ENCODE assay signal across 15 cellular contexts in genomic region chr14:68230941-68231717, GRCh38.
DNase-seq lines count a peak whose midpoint lies in the region; ATAC-seq, FAIRE-seq and TF ChIP-seq lines count a peak whose summit lies in the region.
"Had no signal": no experiment of that assay in that cellular context is flagged by ENCODE, and none has a peak within 500 bp of the region (broad histone marks: within the 10 kb centered on the region; RNA-seq: fewer than 3 reads in every experiment).

No MANE protein-coding gene starts in this region.

- H2BK15ac ChIP-seq in H1 (ENCODE audit: low read length): no peak overlapping the region

- H3K4me2 ChIP-seq in KMS-11: peak overlapping the region; percentile 46
- peak overlapping the region; percentile 15 to 19; a peak in 2 of 4 replicates for H3K4me2 ChIP-seq in H1 (ENCODE audit: insufficient read depth in 1 of 2, low read depth in 2 of 2, low read length in 2 of 2)
- H3K4me2 ChIP-seq: BLaER1 had no signal

- no peak overlapping the region for H3K18ac ChIP-seq in H1 (ENCODE audit: extremely low read depth, low read length)

- peak; percentile 43 for ATAC-seq in mucosa of descending colon
- no peak for ATAC-seq in CD8-positive, alpha-beta T cell
- ATAC-seq in GM19455 (IDR thresholded peaks at IDR 0.05; ENCODE audit: unreplicated experiment): no peak
- ATAC-seq: activated CD8-positive, alpha-beta T cell treated with anti-CD3 and anti-CD28 coated beads for 36 hours had no signal

- H3K4me3 ChIP-seq in ACC112 (ENCODE audit: low read depth, low read length): peak overlapping the region; percentile 46
- no peak overlapping the region for H3K4me3 ChIP-seq in KMS-11 (IDR thresholded peaks at IDR 0.05; ENCODE audit: insufficient read depth, low read depth, low read length)
- H3K4me3 ChIP-seq in H1 (ENCODE audit: extremely low read depth in 1 of 4, insufficient read depth in 2 of 4, low read depth in 3 of 4, low read length in 4 of 4): peak overlapping the region in 1 of 4 experiments; percentile 28; a peak in 1 of 8 replicates
- no peak overlapping the region for H3K4me3 ChIP-seq in mucosa of descending colon
- H3K4me3 ChIP-seq in CD8-positive, alpha-beta T cell (ENCODE audit: low read depth, low read length): no peak overlapping the region
- H3K4me3 ChIP-seq: BLaER1, SK-N-MC had no signal

- H2AK5ac ChIP-seq in H1 (ENCODE audit: low read depth, low read length): no peak overlapping the region

- no peaks in the 10 kb centered on the region for H3K4me1 Mint-ChIP-seq in CD8-positive, alpha-beta T cell (ENCODE audit: low read depth)

- H3K9ac ChIP-seq in KMS-11 (peak overlapping the region; percentile 65), H1 (replicated peaks in 1 of 4; ENCODE audit: extremely low read depth in 1 of 4, low read depth in 3 of 4, low read length in 3 of 4) (no peak overlapping the region)
- H3K9ac ChIP-seq: BLaER1 had no signal

- H2BK20ac ChIP-seq in H1 (ENCODE audit: low read length): peak overlapping the region; percentile 75; the same call in 1 of the 2 replicates

- DNase-seq in H1 (ENCODE audit: low read depth in 1 of 2, low spot score in 2 of 2): no peak
- DNase-seq in mucosa of descending colon: no peak
- no peak for DNase-seq in CD8-positive, alpha-beta T cell
- DNase-seq in Ammon's horn (ENCODE audit: low spot score): no peak
- DNase-seq in NCI-H2029 treated with DMSO at 0.1 percent for 48 hours (lab: John Stamatoyannopoulos, UW): no peak
- DNase-seq: activated CD8-positive, alpha-beta T cell treated with anti-CD3 and anti-CD28 coated beads for 36 hours; amniotic stem cell; KBM-7; NCI-H226 had no signal

- H4K8ac ChIP-seq in H1 (ENCODE audit: extremely low read depth, insufficient read depth, low read length): no peak overlapping the region

- H3K23me2 ChIP-seq in H1 (ENCODE audit: low read depth, low read length): no peaks in the 10 kb centered on the region

- TF ChIP-seq EP300 in H1 (IDR thresholded peaks at IDR 0.05; ENCODE audit: borderline replicate concordance in 1 of 2, low read depth in 2 of 2, low read length in 2 of 2): no peak

- H2BK120ac ChIP-seq in H1 (replicated peaks; ENCODE audit: low read depth, low read length): peak overlapping the region; percentile 89

- no peak for TF ChIP-seq POLR2A in H1 (IDR thresholded peaks at IDR 0.05; ENCODE audit: control extremely low read depth in 1 of 2, low read depth in 2 of 2, low read length in 2 of 2)

- no peak overlapping the region for H3K23ac ChIP-seq in H1 (ENCODE audit: insufficient read length)

- H4K20me1 ChIP-seq in KMS-11 (ENCODE audit: insufficient read depth): no peaks in the 10 kb centered on the region
- H4K20me1 ChIP-seq in H1 (replicated peaks in 1 of 2; ENCODE audit: control insufficient read depth in 1 of 2, insufficient read depth in 2 of 2, low read length in 2 of 2): no peaks in the 10 kb centered on the region
- H4K20me1 ChIP-seq: BLaER1 had no signal

- no peaks in the 10 kb centered on the region for H3K27me3 ChIP-seq in ACC112 (ENCODE audit: insufficient read depth, low read length)
- no peaks in the 10 kb centered on the region for H3K27me3 ChIP-seq in KMS-11 (ENCODE audit: insufficient read depth, low read depth)
- H3K27me3 ChIP-seq in H1 (replicated peaks in 1 of 4; ENCODE audit: control insufficient read depth in 3 of 4, extremely low read depth in 1 of 4, insufficient read depth in 3 of 4, low read length in 3 of 4): no peaks in the 10 kb centered on the region
- H3K27me3 ChIP-seq in CD8-positive, alpha-beta T cell (ENCODE audit: insufficient read depth, low read length): no peaks in the 10 kb centered on the region
- H3K27me3 ChIP-seq: BLaER1 had no signal

- peak overlapping the region; percentile 64; the same call in 1 of the 2 replicates for H2BK5ac ChIP-seq in H1 (ENCODE audit: low read depth, low read length)

- H2BK12ac ChIP-seq in H1 (ENCODE audit: low read depth, low read length): peak overlapping the region; percentile 6; the same call in 1 of the 2 replicates

- 37% methylated on average over 2 of the region's 2 CpGs; no CpG with 5 or more reads in 1 of the 2 experiments for WGBS in H1 (ENCODE audit: extremely low coverage in 1 of 2, insufficient coverage in 1 of 2, insufficient read length in 1 of 2, insufficient replicate concordance in 2 of 2, low coverage in 1 of 2, low lambda C conversion rate in 2 of 2, missing lambda C conversion rate in 1 of 2), 2 experiments

- H3K4me1 ChIP-seq in ACC112 (ENCODE audit: control insufficient read depth, insufficient read depth, low read length, unreplicated experiment) (peaks cover 33% of the 10 kb centered on the region), KMS-11 (ENCODE audit: low read depth, poor library complexity, severe bottlenecking) (peaks cover 71% of the 10 kb centered on the region), H1 (replicated peaks in 1 of 4; ENCODE audit: control insufficient read depth in 3 of 4, insufficient read depth in 4 of 4, low read length in 3 of 4) (peaks cover 0 to 17% (median 8%) of the 10 kb centered on the region in 4 experiments; a peak in 3 of 7 replicates), mucosa of descending colon (ENCODE audit: low read depth) (peaks cover 14% of the 10 kb centered on the region)
- H3K4me1 ChIP-seq in CD8-positive, alpha-beta T cell (ENCODE audit: insufficient read depth, low read length): no peaks in the 10 kb centered on the region
- H3K4me1 ChIP-seq: BLaER1 had no signal

- H3K27ac Mint-ChIP-seq in CD8-positive, alpha-beta T cell: no peak overlapping the region
- H3K27ac Mint-ChIP-seq: activated CD8-positive, alpha-beta T cell treated with anti-CD3 and anti-CD28 coated beads for 36 hours; nephron had no signal

- peak; percentile 13 for FAIRE-seq in H1 (lab: Jason Lieb, UNC)

- H2AFZ ChIP-seq in ACC112 (ENCODE audit: low read length, unreplicated experiment) (peak overlapping the region; percentile 56), KMS-11 (ENCODE audit: low read depth) (no peak overlapping the region; the same call in 1 of the 2 replicates), H1 (ENCODE audit: low read length) (no peak overlapping the region)

- peaks cover 1% of the 10 kb centered on the region for H3K9me3 Mint-ChIP-seq in CD8-positive, alpha-beta T cell
- H3K9me3 Mint-ChIP-seq: nephron had no signal

- TF ChIP-seq RAD21 in H1 (IDR thresholded peaks at IDR 0.05 in 1 of 2, conservative IDR thresholded peaks at IDR 0.05 in 1 of 2; ENCODE audit: low read depth in 2 of 2, low read length in 2 of 2): no peak

- H3K36me3 Mint-ChIP-seq in CD8-positive, alpha-beta T cell: no peaks in the 10 kb centered on the region

- CTCF ChIA-PET in H1 (lab: Charles Lee; ENCODE audit: partially characterized antibody): interaction anchor here (1.2 to 1.5 kb wide), 3 partner anchors 17 to 297 kb away, joined by 3 to 5 read pairs (median 4); no protein-coding TSS in a partner anchor
- CTCF ChIA-PET in CD8-positive, alpha-beta T cell (lab: Charles Lee): no interaction called here

- no peak overlapping the region for H3K4ac ChIP-seq in H1 (replicated peaks; ENCODE audit: insufficient read length, low read depth, low read length)

- H3K4me3 Mint-ChIP-seq in CD8-positive, alpha-beta T cell: no peak overlapping the region
- H3K4me3 Mint-ChIP-seq: activated CD8-positive, alpha-beta T cell treated with anti-CD3 and anti-CD28 coated beads for 36 hours; nephron had no signal

- no peaks in the 10 kb centered on the region for H3K9me3 ChIP-seq in H1 (ENCODE audit: insufficient read depth in 2 of 2, low read depth in 1 of 2, low read length in 1 of 2)
- no peaks in the 10 kb centered on the region for H3K9me3 ChIP-seq in mucosa of descending colon
- no peaks in the 10 kb centered on the region for H3K9me3 ChIP-seq in CD8-positive, alpha-beta T cell (ENCODE audit: low read length)
- H3K9me3 ChIP-seq: BLaER1 had no signal

- no peak overlapping the region for H3K14ac ChIP-seq in H1 (ENCODE audit: insufficient read length)

- H3K27me3 Mint-ChIP-seq in CD8-positive, alpha-beta T cell (ENCODE audit: low read depth): no peaks in the 10 kb centered on the region
- H3K27me3 Mint-ChIP-seq: activated CD8-positive, alpha-beta T cell treated with anti-CD3 and anti-CD28 coated beads for 36 hours had no signal

- H3K79me2 ChIP-seq in ACC112 (ENCODE audit: control insufficient read depth, insufficient read depth, low read length, unreplicated experiment): no peaks in the 10 kb centered on the region
- H3K79me2 ChIP-seq in KMS-11 (ENCODE audit: insufficient read depth, low read depth): no peaks in the 10 kb centered on the region
- H3K79me2 ChIP-seq in H1 (ENCODE audit: control insufficient read depth in 1 of 2, insufficient read depth in 2 of 2, low read length in 2 of 2): no peaks in the 10 kb centered on the region

- intact Hi-C loops in mucosa of descending colon (cut with DNase I, micrococcal nuclease): no loop called here
- intact Hi-C loops in CD8-positive, alpha-beta T cell (cut with DNase I, micrococcal nuclease): no loop called here

- H3K27ac ChIP-seq in ACC112 (ENCODE audit: low read depth, low read length) (peak overlapping the region; percentile 97), KMS-11 (peak overlapping the region; percentile 99), H1 (ENCODE audit: low read depth, low read length) (peak overlapping the region; percentile 19; the same call in 1 of the 2 replicates)
- no peak overlapping the region for H3K27ac ChIP-seq in CD8-positive, alpha-beta T cell (ENCODE audit: low read depth, low read length)
- H3K27ac ChIP-seq: BLaER1, SK-N-MC had no signal

- no peaks in the 10 kb centered on the region for H3K79me1 ChIP-seq in H1 (ENCODE audit: low read depth, low read length)

- H3K36me3 ChIP-seq in ACC112 (ENCODE audit: insufficient read depth, low read length) (no peaks in the 10 kb centered on the region), KMS-11 (ENCODE audit: insufficient read depth) (no peaks in the 10 kb centered on the region), H1 (ENCODE audit: control insufficient read depth in 2 of 4, insufficient read depth in 4 of 4, low read length in 3 of 4) (no peaks in the 10 kb centered on the region), mucosa of descending colon (ENCODE audit: low read depth) (no peaks in the 10 kb centered on the region)
- H3K36me3 ChIP-seq in CD8-positive, alpha-beta T cell (ENCODE audit: insufficient read depth, low read length): no peaks in the 10 kb centered on the region
- H3K36me3 ChIP-seq: BLaER1 had no signal

- H3K56ac ChIP-seq in H1 (replicated peaks; ENCODE audit: insufficient read length, low read depth, low read length): peak overlapping the region; percentile 25

- TF ChIP-seq CTCF in KMS-11 (conservative IDR thresholded peaks at IDR 0.05; ENCODE audit: low read depth, low read length) (no peak), H1 (IDR thresholded peaks at IDR 0.05; ENCODE audit: control extremely low read depth in 1 of 3, insufficient read depth in 1 of 3, low read depth in 1 of 3, low read length in 3 of 3) (no peak), mucosa of descending colon (IDR thresholded peaks at IDR 0.05) (no peak)
- TF ChIP-seq CTCF in CD8-positive, alpha-beta T cell (IDR thresholded peaks at IDR 0.05): no peak

- peak overlapping the region; percentile 54 for H4K91ac ChIP-seq in H1 (replicated peaks; ENCODE audit: insufficient read length, low read length)

- POLR2A ChIA-PET in H1 (lab: Charles Lee; ENCODE audit: partially characterized antibody): interaction anchor here (0.6 to 1.2 kb wide), 3 partner anchors 298 to 616 kb away, joined by 3 to 5 read pairs (median 3); no protein-coding TSS in a partner anchor
- POLR2A ChIA-PET in CD8-positive, alpha-beta T cell (lab: Charles Lee): interaction anchor here (0.6 kb wide), 1 partner anchor 36 kb away, joined by 3 read pairs; no protein-coding TSS in a partner anchor

- H4K5ac ChIP-seq in H1 (ENCODE audit: insufficient read length, low read depth, low read length): no peak overlapping the region
